ENCODE assay signal across 21 cellular contexts in genomic region chr6:70395301-70395672, GRCh38.
"Had no signal": no experiment of that assay in that cellular context is flagged by ENCODE, and none has a peak within 500 bp of the region (broad histone marks: within the 10 kb centered on the region; RNA-seq: fewer than 3 reads in every experiment).

No MANE protein-coding gene starts in this region.

- H3K4me1 Mint-ChIP-seq: naive B cell; nephron; stimulated activated memory B cell treated with anti-CD40 and anti-IgM and Interleukin-4, amounts not matched to agents 10 μg/mL and 1 μg/mL and 100 μg/mL, for 72 hours had no signal

- H3K4me3 Mint-ChIP-seq: dendritic cell treated with granulocyte-macrophage colony-stimulating factor and Interleukin-4, amounts not matched to agents 40 ng/mL and 50 ng/mL, for 4 days; effector memory CD8-positive, alpha-beta T cell; naive B cell; nephron; stimulated activated memory B cell treated with anti-CD40 and anti-IgM and Interleukin-4, amounts not matched to agents 10 μg/mL and 1 μg/mL and 100 μg/mL, for 72 hours; stimulated activated naive CD8-positive, alpha-beta T cell treated with anti-CD3 and anti-CD28 coated beads, Interleukin-15, Interleukin-2, amounts not matched to agents 100 ng/mL and 50 ng/mL, for 24 hours had no signal

- H3K27ac ChIP-seq: psoas muscle, right lobe of liver, spleen, tibial artery, upper lobe of right lung had no signal

- DNase-seq: effector memory CD8-positive, alpha-beta T cell; foreskin keratinocyte; left ventricle myocardium superior; mesendoderm; naive B cell; occipital lobe; psoas muscle; retina; right lobe of liver; spleen; stimulated activated CD4-positive, alpha-beta T cell treated with anti-CD3 and anti-CD28 coated beads, Interleukin-15, amount 100 ng/mL, for 24 hours; stimulated activated CD4-positive, alpha-beta T cell treated with anti-CD3 and anti-CD28 coated beads, Interleukin-1b, Interleukin-23, amount 100 ng/mL, for 48 hours; stimulated activated CD4-positive, alpha-beta T cell treated with anti-CD3 and anti-CD28 coated beads, Interleukin-4, amount 100 ng/mL, for 24 hours; tibial artery; upper lobe of right lung had no signal

- H3K9me3 Mint-ChIP-seq: effector memory CD8-positive, alpha-beta T cell; nephron; stimulated activated memory B cell treated with anti-CD40 and anti-IgM and Interleukin-4, amounts not matched to agents 10 μg/mL and 1 μg/mL and 100 μg/mL, for 72 hours; stimulated activated naive CD8-positive, alpha-beta T cell treated with anti-CD3 and anti-CD28 coated beads, Interleukin-15, Interleukin-2, amounts not matched to agents 100 ng/mL and 50 ng/mL, for 24 hours had no signal

- H3K27me3 ChIP-seq: foreskin keratinocyte, right lobe of liver, tibial artery, upper lobe of right lung had no signal

- H3K4me3 ChIP-seq: psoas muscle, right lobe of liver, spleen, tibial artery, upper lobe of right lung had no signal

- H3K9me3 ChIP-seq: psoas muscle, right lobe of liver, spleen, tibial artery, upper lobe of right lung had no signal

- FAIRE-seq: colon had no signal

- H3K4me1 ChIP-seq: psoas muscle, spleen, tibial artery, upper lobe of right lung had no signal

- H3K36me3 ChIP-seq: right lobe of liver, spleen, tibial artery, upper lobe of right lung had no signal

- H3K36me3 Mint-ChIP-seq: naive B cell had no signal

- H3K27ac Mint-ChIP-seq: dendritic cell treated with granulocyte-macrophage colony-stimulating factor and Interleukin-4, amounts not matched to agents 40 ng/mL and 50 ng/mL, for 4 days; effector memory CD8-positive, alpha-beta T cell; naive B cell; nephron; stimulated activated memory B cell treated with anti-CD40 and anti-IgM and Interleukin-4, amounts not matched to agents 10 μg/mL and 1 μg/mL and 100 μg/mL, for 72 hours; stimulated activated naive CD8-positive, alpha-beta T cell treated with anti-CD3 and anti-CD28 coated beads, Interleukin-15, Interleukin-2, amounts not matched to agents 100 ng/mL and 50 ng/mL, for 24 hours had no signal

- ATAC-seq: effector memory CD8-positive, alpha-beta T cell; foreskin keratinocyte; left colon; left ventricle myocardium superior; psoas muscle; right lobe of liver; stimulated activated memory B cell treated with anti-CD40 and anti-IgM and Interleukin-4, amounts not matched to agents 10 μg/mL and 1 μg/mL and 100 μg/mL, for 72 hours had no signal
